32 cellular contexts compared by ENCODE assay signal in genomic region chr12:68580911-68581310, GRCh38.
"Had no signal": no experiment of that assay in that cellular context is flagged by ENCODE, and none has a peak within 500 bp of the region (broad histone marks: within the 10 kb centered on the region; RNA-seq: fewer than 3 reads in every experiment).

No MANE protein-coding gene starts in this region.

- H3K9ac ChIP-seq: KMS-11 had no signal

- H3K4me1 ChIP-seq: ascending aorta, SJCRH30 had no signal

- H3K27ac ChIP-seq: ascending aorta, brain microvascular endothelial cell, KMS-11, SJCRH30, SK-N-MC, WERI-Rb-1 had no signal

- H3K4me3 ChIP-seq: ascending aorta, SJCRH30, SK-N-MC had no signal

- H3K27me3 ChIP-seq: ascending aorta, brain microvascular endothelial cell, SJCRH30 had no signal

- DNase-seq: activated CD4-positive, alpha-beta T cell treated with anti-CD3 and anti-CD28 coated beads for 1 hour; activated CD4-positive, alpha-beta T cell treated with anti-CD3 and anti-CD28 coated beads for 48 hours; activated CD4-positive, alpha-beta T cell treated with anti-CD3 and anti-CD28 coated beads, Interleukin-2, amount 50 U/mL, for 4 hours; activated CD4-positive, CD25-positive, alpha-beta regulatory T cell; activated CD8-positive, alpha-beta T cell treated with anti-CD3 and anti-CD28 coated beads for 36 hours; activated effector memory CD4-positive, alpha-beta T cell treated with anti-CD3 and anti-CD28 coated beads, Interleukin-2, amount 50 U/mL, for 16 hours; activated naive CD4-positive, alpha-beta T cell; activated naive CD4-positive, alpha-beta T cell treated with anti-CD3 and anti-CD28 coated beads, Interleukin-2, amount 50 U/mL, for 16 hours; activated naive CD8-positive, alpha-beta T cell treated with anti-CD3 and anti-CD28 coated beads for 36 hours; activated T-cell treated with anti-CD3 and anti-CD28 coated beads, Interleukin-2, amount 50 U/mL, for 1 hour; activated T-cell treated with anti-CD3 and anti-CD28 coated beads, Interleukin-2, amount 50 U/mL, for 72 hours; amygdala; brain microvascular endothelial cell; MM.1S; MV-4-11; NCI-H1092; NCI-H1436 treated with DMSO at 0.1 percent for 48 hours; NCI-H1694 treated with DMSO at 0.1 percent for 48 hours; NCI-H2029; NCI-H2107; NCI-H226; NCI-H446 treated with DMSO at 0.1 percent for 48 hours; NCI-H524 treated with DMSO at 0.1 percent for 48 hours; OCI-M1; SHP77; SJCRH30; T1000; WERI-Rb-1 had no signal

- ATAC-seq: activated CD8-positive, alpha-beta T cell treated with anti-CD3 and anti-CD28 coated beads for 36 hours; activated T-cell treated with anti-CD3 and anti-CD28 coated beads, Interleukin-2, amount 50 U/mL, for 72 hours; activated T-helper 17 cell treated with anti-CD3 and anti-CD28 coated beads, Interleukin-2, amount 50 U/mL, for 72 hours had no signal

- H3K4me2 ChIP-seq: KMS-11 had no signal

- H3K9me3 ChIP-seq: ascending aorta, SJCRH30 had no signal

- H3K36me3 ChIP-seq: ascending aorta, brain microvascular endothelial cell, SJCRH30, WERI-Rb-1 had no signal
